Comparison of ENCODE assay signal across 9 cellular contexts in genomic region chr3:187015903-187016638, GRCh38.
DNase-seq lines count a peak whose midpoint lies in the region; ATAC-seq and TF ChIP-seq lines count a peak whose summit lies in the region.
"Had no signal": no experiment of that assay in that cellular context is flagged by ENCODE, and none has a peak within 500 bp of the region (broad histone marks: within the 10 kb centered on the region; RNA-seq: fewer than 3 reads in every experiment).

No MANE protein-coding gene starts in this region.

- H3K36me3 Mint-ChIP-seq in CD14-positive monocyte (peaks cover 22 to 23% of the 10 kb centered on the region in 2 donors), progenitor cell of endocrine pancreas (ENCODE audit: insufficient read depth) (peaks cover 25% of the 10 kb centered on the region)
- H3K36me3 Mint-ChIP-seq in activated CD8-positive, alpha-beta T cell treated with anti-CD3 and anti-CD28 coated beads for 36 hours (ENCODE audit: low read depth) = peaks cover 20% of the 10 kb centered on the region

- H3K4me1 Mint-ChIP-seq in CD14-positive monocyte = peaks cover 66% of the 10 kb centered on the region
- H3K4me1 Mint-ChIP-seq in activated CD8-positive, alpha-beta T cell treated with anti-CD3 and anti-CD28 coated beads for 36 hours (ENCODE audit: low read depth) = peaks cover 59% of the 10 kb centered on the region
- peaks cover 6% of the 10 kb centered on the region for H3K4me1 Mint-ChIP-seq in progenitor cell of endocrine pancreas (ENCODE audit: low read depth)

- CTCF ChIA-PET in activated CD8-positive, alpha-beta T cell treated with anti-CD3 and anti-CD28 coated beads for 36 hours (lab: Charles Lee) = interaction anchor here (0.9 to 1.1 kb wide), 2 partner anchors 10 to 195 kb away, joined by 3 to 4 read pairs; no protein-coding TSS in a partner anchor

- ATAC-seq in GM19025 (IDR thresholded peaks at IDR 0.05; ENCODE audit: low read depth, unreplicated experiment) = peak; percentile 61
- ATAC-seq in HG03060 (IDR thresholded peaks at IDR 0.05; ENCODE audit: low read depth, unreplicated experiment) = peak; percentile 62
- ATAC-seq in activated CD8-positive, alpha-beta T cell treated with anti-CD3 and anti-CD28 coated beads for 36 hours = peak; percentile 6

- TF ChIP-seq CTCF in CD14-positive monocyte (IDR thresholded peaks at IDR 0.05) (no peak), progenitor cell of endocrine pancreas (IDR thresholded peaks at IDR 0.05; ENCODE audit: unreplicated experiment) (no peak), coronary artery (IDR thresholded peaks at IDR 0.05) (no peak)
- no peak for TF ChIP-seq CTCF in activated CD8-positive, alpha-beta T cell treated with anti-CD3 and anti-CD28 coated beads for 36 hours (IDR thresholded peaks at IDR 0.05)

- H3K4me3 Mint-ChIP-seq in CD14-positive monocyte = no peak overlapping the region
- H3K4me3 Mint-ChIP-seq in activated CD8-positive, alpha-beta T cell treated with anti-CD3 and anti-CD28 coated beads for 36 hours = no peak overlapping the region
- H3K4me3 Mint-ChIP-seq in progenitor cell of endocrine pancreas (ENCODE audit: low read depth) = no peak overlapping the region

- intact Hi-C loops in CD14-positive monocyte (cut with micrococcal nuclease) = no loop called here
- intact Hi-C loops in activated CD8-positive, alpha-beta T cell treated with anti-CD3 and anti-CD28 coated beads for 36 hours (cut with micrococcal nuclease) = no loop called here

- POLR2A ChIA-PET in activated CD8-positive, alpha-beta T cell treated with anti-CD3 and anti-CD28 coated beads for 36 hours (lab: Charles Lee) = interaction anchor here (1.0 to 2.6 kb wide), 3 partner anchors 10 to 84 kb away, joined by 3 to 18 read pairs (median 5); no protein-coding TSS in a partner anchor

- H3K9me3 Mint-ChIP-seq in CD14-positive monocyte (no peaks in the 10 kb centered on the region), progenitor cell of endocrine pancreas (ENCODE audit: low read depth) (no peaks in the 10 kb centered on the region)
- no peaks in the 10 kb centered on the region for H3K9me3 Mint-ChIP-seq in activated CD8-positive, alpha-beta T cell treated with anti-CD3 and anti-CD28 coated beads for 36 hours

- DNase-seq in CD14-positive monocyte (ENCODE audit: low spot score) (no peak), NCI-H2227 (lab: John Stamatoyannopoulos, UW; ENCODE audit: unreplicated experiment) (no peak), progenitor cell of endocrine pancreas (ENCODE audit: low spot score, unreplicated experiment) (no peak), MV-4-11 (lab: John Stamatoyannopoulos, UW) (no peak), coronary artery (ENCODE audit: low spot score) (no peak)
- peak; percentile 43 for DNase-seq in activated CD8-positive, alpha-beta T cell treated with anti-CD3 and anti-CD28 coated beads for 36 hours
- DNase-seq: stimulated activated CD4-positive, alpha-beta T cell treated with anti-CD3 and anti-CD28 coated beads, Interleukin-2, amount 100 ng/mL, for 24 hours had no signal

- H3K27ac Mint-ChIP-seq in CD14-positive monocyte = peak overlapping the region in 6 of 7 donors; percentile 41 to 86 (median 68)
- H3K27ac Mint-ChIP-seq in activated CD8-positive, alpha-beta T cell treated with anti-CD3 and anti-CD28 coated beads for 36 hours = peak overlapping the region; percentile 64
- H3K27ac Mint-ChIP-seq in progenitor cell of endocrine pancreas = no peak overlapping the region

- peak overlapping the region in 1 of 2 donors; percentile 50 for H3K27ac ChIP-seq in coronary artery

- peaks cover 0 to 8% (median 0%) of the 10 kb centered on the region in 3 donors for H3K27me3 Mint-ChIP-seq in CD14-positive monocyte (ENCODE audit: low read depth in 3 of 3)
- H3K27me3 Mint-ChIP-seq in activated CD8-positive, alpha-beta T cell treated with anti-CD3 and anti-CD28 coated beads for 36 hours = no peaks in the 10 kb centered on the region
- H3K27me3 Mint-ChIP-seq in progenitor cell of endocrine pancreas = no peaks in the 10 kb centered on the region

- H3K4me3 ChIP-seq in coronary artery = no peak overlapping the region

Comparison
In these comparisons a context has a peak if more than half of its experiments do, and no peak if none do; other contexts are left out.
1. ATAC-seq: peak in every context shown above with its lines; median percentile 62 in HG03060; 61 in GM19025; 6 in activated CD8-positive, alpha-beta T cell treated with anti-CD3 and anti-CD28 coated beads for 36 hours.